ENCODE assay signal across 11 cellular contexts in the genomic region with DNA sequence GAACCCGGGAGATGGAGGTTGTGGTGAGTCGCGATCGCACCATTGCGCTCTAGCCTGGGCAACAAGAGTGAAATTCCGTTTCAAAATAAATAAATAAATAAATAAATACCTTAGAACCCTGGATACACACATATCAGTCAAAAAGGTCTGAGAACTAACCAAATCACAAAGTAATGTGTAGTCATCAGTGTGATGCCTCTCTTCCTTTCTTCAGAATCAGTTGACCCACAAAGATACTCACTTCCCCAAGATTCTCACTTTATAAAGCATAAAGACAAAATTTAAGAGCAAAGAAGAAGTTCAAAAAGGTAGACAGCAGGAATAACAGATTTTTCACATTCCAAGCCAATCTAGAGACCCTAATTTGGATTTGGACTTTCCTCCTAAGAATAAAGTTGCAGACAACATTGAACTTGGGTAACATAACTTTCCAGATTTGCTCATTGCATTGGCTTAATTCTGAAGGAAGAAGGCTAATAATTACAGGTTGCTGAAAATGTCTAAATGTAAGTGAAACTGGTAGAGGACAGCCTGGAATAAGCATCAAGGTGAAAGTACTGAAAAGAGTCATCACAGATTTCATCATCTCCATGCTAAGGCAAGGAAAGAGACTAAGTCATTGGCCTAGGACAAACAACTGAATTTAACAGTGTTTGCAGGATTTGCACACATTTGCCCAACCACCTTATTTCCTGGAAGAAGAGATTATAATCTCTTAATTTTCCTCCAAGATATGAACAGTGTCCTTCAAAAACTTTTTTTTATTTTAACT. TPM values are rescaled to one million over a fixed set of nuclear protein-coding genes. Genes with fewer than 3 reads are reported as not detected.
DNase-seq lines count a peak whose midpoint lies in the region; ATAC-seq, FAIRE-seq and TF ChIP-seq lines count a peak whose summit lies in the region.
"Had no signal": no experiment of that assay in that cellular context is flagged by ENCODE, and none has a peak within 500 bp of the region (broad histone marks: within the 10 kb centered on the region; RNA-seq: fewer than 3 reads in every experiment).

No MANE protein-coding gene starts in this region.

- no peak for DNase-seq in activated CD4-positive, alpha-beta T cell treated with anti-CD3 and anti-CD28 coated beads, Interleukin-2, amount 10 ng/mL, durations not matched to agents 7 days and 5 days
- no peak for DNase-seq in activated CD4-positive, alpha-beta T cell treated with anti-CD3 and anti-CD28 coated beads, Interleukin-2, amount 50 U/mL, for 4 hours
- DNase-seq in Karpas-422 (no peak), K562 (ENCODE audit: extremely low read depth in 1 of 4, low spot score in 3 of 4) (no peak), NCI-H2029 treated with DMSO at 0.1 percent for 48 hours (lab: John Stamatoyannopoulos, UW) (no peak)
- no peak for DNase-seq in stimulated activated naive CD8-positive, alpha-beta T cell treated with anti-CD3 and anti-CD28 coated beads, Interleukin-15, Interleukin-2, amounts not matched to agents 100 U/mL and 50 U/mL, for 24 hours
- no peak for DNase-seq in stimulated activated CD4-positive, alpha-beta T cell treated with anti-CD3 and anti-CD28 coated beads, Interleukin-4, amount 100 ng/mL, for 1 hour
- DNase-seq: esophagus squamous epithelium, NCI-H524 had no signal

- H3K27me3 Mint-ChIP-seq in activated CD4-positive, alpha-beta T cell treated with anti-CD3 and anti-CD28 coated beads, Interleukin-2, amount 10 ng/mL, durations not matched to agents 7 days and 5 days, result no peaks in the 10 kb centered on the region

- no TSS peak for BruUV-seq in K562 (replicated peaks; lab: Mats Ljungman, UMichigan)

- H3K36me3 ChIP-seq in Karpas-422 (ENCODE audit: insufficient read depth, low read length), result no peaks in the 10 kb centered on the region
- peaks cover 4% of the 10 kb centered on the region; the same call in 1 of the 3 replicates for H3K36me3 ChIP-seq in K562 (ENCODE audit: control insufficient read depth, insufficient read depth, low read length)

- H3K27me3 ChIP-seq in Karpas-422 (ENCODE audit: low read length) (no peaks in the 10 kb centered on the region), K562 (ENCODE audit: control insufficient read depth in 2 of 2, insufficient read depth in 2 of 2, low read length in 2 of 2) (no peaks in the 10 kb centered on the region)
- H3K27me3 ChIP-seq: esophagus squamous epithelium had no signal

- peaks cover 69% of the 10 kb centered on the region for H3K4me1 Mint-ChIP-seq in activated CD4-positive, alpha-beta T cell treated with anti-CD3 and anti-CD28 coated beads, Interleukin-2, amount 10 ng/mL, durations not matched to agents 7 days and 5 days

- H4K20me1 ChIP-seq in Karpas-422 (ENCODE audit: insufficient read depth, low read depth, low read length), result no peaks in the 10 kb centered on the region
- no peaks in the 10 kb centered on the region; the same call in 1 of the 2 replicates for H4K20me1 ChIP-seq in K562 (replicated peaks; ENCODE audit: control insufficient read depth, insufficient read depth, low read length)

- TF ChIP-seq RAD21 in K562 (CRISPR knock-in tag; conservative IDR thresholded peaks at IDR 0.05 in 1 of 2, IDR thresholded peaks at IDR 0.05 in 1 of 2), result no peak

- H3K9me3 ChIP-seq in Karpas-422 (ENCODE audit: low read length) (no peaks in the 10 kb centered on the region), K562 (replicated peaks; ENCODE audit: control insufficient read depth, insufficient read depth, low read depth, low read length) (no peaks in the 10 kb centered on the region)
- H3K9me3 ChIP-seq: A549, esophagus squamous epithelium had no signal

- peak; percentile 23 for FAIRE-seq in K562 (lab: Jason Lieb, UNC)
- FAIRE-seq: A549 had no signal

- TF ChIP-seq EP300 in K562 (IDR thresholded peaks at IDR 0.05; ENCODE audit: low read length), result no peak

- H3K4me2 ChIP-seq in Karpas-422 (ENCODE audit: low read depth, low read length, poor library complexity, severe bottlenecking), result no peak overlapping the region
- no peak overlapping the region for H3K4me2 ChIP-seq in K562 (ENCODE audit: insufficient read depth, low read length)
- H3K4me2 ChIP-seq: A549 had no signal

- ATAC-seq in K562 (no peak), SK-N-SH treated with all-trans-retinoic acid at 6 μM for 48 hours (no peak)
- ATAC-seq in stimulated activated naive CD8-positive, alpha-beta T cell treated with anti-CD3 and anti-CD28 coated beads, Interleukin-15, Interleukin-2, amounts not matched to agents 100 U/mL and 50 U/mL, for 24 hours, result peak; percentile 65
- ATAC-seq: A549 had no signal

- H3K79me2 ChIP-seq in Karpas-422 (ENCODE audit: low read length) (peaks cover 88% of the 10 kb centered on the region), K562 (ENCODE audit: control insufficient read depth, insufficient read depth, low read length) (peaks cover 61% of the 10 kb centered on the region)

- H3K9ac ChIP-seq in Karpas-422 (ENCODE audit: low read length), result no peak overlapping the region
- no peak overlapping the region for H3K9ac ChIP-seq in K562 (ENCODE audit: insufficient read depth in 1 of 2, low read depth in 2 of 2, low read length in 2 of 2)

- peak overlapping the region; percentile 55 for H3K27ac Mint-ChIP-seq in activated CD4-positive, alpha-beta T cell treated with anti-CD3 and anti-CD28 coated beads, Interleukin-2, amount 10 ng/mL, durations not matched to agents 7 days and 5 days

- CTCF ChIA-PET in activated CD4-positive, alpha-beta T cell treated with anti-CD3 and anti-CD28 coated beads, Interleukin-2, amount 10 ng/mL, durations not matched to agents 7 days and 5 days (lab: Charles Lee), result interaction anchor here (0.9 to 1.3 kb wide), 2 partner anchors 23 to 118 kb away, joined by 3 to 6 read pairs; no protein-coding TSS in a partner anchor
- CTCF ChIA-PET in K562 (lab: Yijun Ruan, JAX; ENCODE audit: low intra/inter-chr PET ratio), result no interaction called here

- WGBS in K562 (ENCODE audit: insufficient coverage, low coverage, missing lambda C conversion rate), result 95% methylated on average over 6 of the region's 6 CpGs

- H3K4me1 ChIP-seq in Karpas-422 (ENCODE audit: low read length), result peaks cover 21% of the 10 kb centered on the region
- H3K4me1 ChIP-seq in K562 (replicated peaks in 1 of 2; ENCODE audit: control insufficient read depth in 2 of 2, insufficient read depth in 2 of 2, low read length in 2 of 2), result peaks cover 0 to 4% of the 10 kb centered on the region in 2 experiments; a peak in 2 of 5 replicates

- TF ChIP-seq POLR2A in K562 (conservative IDR thresholded peaks at IDR 0.05), result no peak

- peak overlapping the region; percentile 12; the same call in 1 of the 2 replicates for H3K27ac ChIP-seq in Karpas-422 (ENCODE audit: low read length)
- no peak overlapping the region for H3K27ac ChIP-seq in K562 (ENCODE audit: extremely low read depth, low read depth, low read length)
- H3K27ac ChIP-seq: A549, esophagus squamous epithelium had no signal

- intact Hi-C loops in K562 (cut with micrococcal nuclease), result no loop called here

- H3K9me2 ChIP-seq in Karpas-422 (replicated peaks; ENCODE audit: insufficient read depth, low read length), result no peaks in the 10 kb centered on the region

- no peak overlapping the region for H3K4me3 ChIP-seq in Karpas-422 (ENCODE audit: low read length)
- no peak overlapping the region for H3K4me3 ChIP-seq in K562
- H3K4me3 ChIP-seq: A549, esophagus squamous epithelium had no signal

- in situ Hi-C loops in K562 (cut with MboI), result no loop called here

- H3K4me3 Mint-ChIP-seq in activated CD4-positive, alpha-beta T cell treated with anti-CD3 and anti-CD28 coated beads, Interleukin-2, amount 10 ng/mL, durations not matched to agents 7 days and 5 days, result no peak overlapping the region

- H3K9me1 ChIP-seq in K562 (ENCODE audit: control insufficient read depth, insufficient read depth, low read length), result no peaks in the 10 kb centered on the region

- POLR2A ChIA-PET in activated CD4-positive, alpha-beta T cell treated with anti-CD3 and anti-CD28 coated beads, Interleukin-2, amount 10 ng/mL, durations not matched to agents 7 days and 5 days (lab: Charles Lee), result no interaction called here
- POLR2A ChIA-PET in K562 (lab: Yijun Ruan, JAX), result interaction anchor here (1.0 kb wide), 1 partner anchor 9 kb away, joined by 3 read pairs; no protein-coding TSS in a partner anchor

- H3K36me3 Mint-ChIP-seq in activated CD4-positive, alpha-beta T cell treated with anti-CD3 and anti-CD28 coated beads, Interleukin-2, amount 10 ng/mL, durations not matched to agents 7 days and 5 days (ENCODE audit: low read depth), result peaks cover 7% of the 10 kb centered on the region

- no peak for TF ChIP-seq CTCF in K562 (IDR thresholded peaks at IDR 0.05 in 2 of 3, conservative IDR thresholded peaks at IDR 0.05 in 1 of 3; ENCODE audit: insufficient read depth in 2 of 3, low read depth in 1 of 3, low read length in 3 of 3)

- H3K9me3 Mint-ChIP-seq in activated CD4-positive, alpha-beta T cell treated with anti-CD3 and anti-CD28 coated beads, Interleukin-2, amount 10 ng/mL, durations not matched to agents 7 days and 5 days, result no peaks in the 10 kb centered on the region

- H2AFZ ChIP-seq in Karpas-422 (ENCODE audit: low read length) (no peak overlapping the region), K562 (ENCODE audit: low read depth, low read length) (no peak overlapping the region)

RNA-seq across cellular contexts. Expression of a gene that starts 17.4 kb away (rescaled TPM):
- 100 to 1,000 TPM; 175 to 213 TPM for total RNA-seq in activated CD4-positive, alpha-beta T cell treated with anti-CD3 and anti-CD28 coated beads, Interleukin-2, amount 10 ng/mL, durations not matched to agents 7 days and 5 days
- total RNA-seq in Karpas-422 (2014; rRNA removed; shearing (Covaris generic); ENCODE audit: low replicate concordance), result 104 and 349 TPM in 2 replicates
- total RNA-seq in K562 (2011; cell fraction: chromatin; rRNA removed; ENCODE audit: low replicate concordance), result 104 and 130 TPM in 2 replicates
- 186 and 192 TPM in 2 replicates for total RNA-seq in K562 (2011; cell fraction: nucleolus; rRNA removed)
- total RNA-seq in K562 (2011; cell fraction: nucleoplasm; rRNA removed), result 198 and 249 TPM in 2 replicates
- total RNA-seq in K562 (2014; rRNA removed) (46.9 and 62.2 TPM in 2 replicates), K562 (2014; rRNA removed; fragmentation: Illumina TruSeq; extraction: Trizol) (87.9 and 95.0 TPM in 2 replicates), K562 (2015; rRNA removed; fragmentation: Illumina TruSeq; extraction: Trizol) (101 and 105 TPM in 2 replicates), K562 (2021) (124 and 126 TPM in 2 replicates)
- polyA plus RNA-seq in K562 (2011; rRNA removed) (169 and 170 TPM in 2 replicates), K562 (2014; fragmentation: Illumina TruSeq; extraction: Trizol) (154 and 185 TPM in 2 replicates), K562 (2014; fragmentation: Nextera tagmentation; extraction: Ambion mirVana) (100 to 1,000 TPM; 206 to 233 TPM), K562 (2014; rRNA removed) (84.7 and 134 TPM in 2 replicates)
- 135 and 158 TPM in 2 replicates for polyA plus RNA-seq in K562 (2011; cell fraction: cytosol; rRNA removed)
- 48.7 and 51.6 TPM in 2 replicates for polyA plus RNA-seq in K562 (2011; cell fraction: nucleus; rRNA removed)
- polyA plus RNA-seq in K562 (2012), result 81.0 and 147 TPM in 2 replicates
- polyA minus RNA-seq in K562 (2011; rRNA and poly(A)+ RNA removed), result 234 and 258 TPM in 2 replicates
- 112 and 142 TPM in 2 replicates for polyA minus RNA-seq in K562 (2011; cell fraction: cytosol; rRNA and poly(A)+ RNA removed)
- 30.7 and 39.5 TPM in 2 replicates for polyA minus RNA-seq in K562 (2011; cell fraction: nucleus; rRNA and poly(A)+ RNA removed)

RNA-seq across cellular contexts. Expression of a gene that starts 32.2 kb away (rescaled TPM):
- 10 to 100 TPM; 74.9 to 81.6 TPM for total RNA-seq in activated CD4-positive, alpha-beta T cell treated with anti-CD3 and anti-CD28 coated beads, Interleukin-2, amount 10 ng/mL, durations not matched to agents 7 days and 5 days
- total RNA-seq in Karpas-422 (2014; rRNA removed; shearing (Covaris generic); ENCODE audit: low replicate concordance), result 103 and 179 TPM in 2 replicates
- 35.9 and 58.1 TPM in 2 replicates for total RNA-seq in K562 (2011; cell fraction: chromatin; rRNA removed; ENCODE audit: low replicate concordance)
- 28.6 and 29.0 TPM in 2 replicates for total RNA-seq in K562 (2011; cell fraction: nucleolus; rRNA removed)
- total RNA-seq in K562 (2011; cell fraction: nucleoplasm; rRNA removed), result 30.7 and 32.6 TPM in 2 replicates
- total RNA-seq in K562 (2014; rRNA removed), result 25.3 and 29.3 TPM in 2 replicates
- 11.8 and 14.3 TPM in 2 replicates for total RNA-seq in K562 (2014; rRNA removed; fragmentation: Illumina TruSeq; extraction: Trizol)
- 10.0 and 10.8 TPM in 2 replicates for total RNA-seq in K562 (2015; rRNA removed; fragmentation: Illumina TruSeq; extraction: Trizol)
- total RNA-seq in K562 (2021), result 24.0 and 34.4 TPM in 2 replicates
- 32.8 and 39.6 TPM in 2 replicates for polyA plus RNA-seq in K562 (2011; rRNA removed)
- 15.8 and 25.2 TPM in 2 replicates for polyA plus RNA-seq in K562 (2011; cell fraction: cytosol; rRNA removed)
- 51.4 and 57.6 TPM in 2 replicates for polyA plus RNA-seq in K562 (2011; cell fraction: nucleus; rRNA removed)
- 25.0 and 31.8 TPM in 2 replicates for polyA plus RNA-seq in K562 (2012)
- 16.3 and 19.8 TPM in 2 replicates for polyA plus RNA-seq in K562 (2014; fragmentation: Illumina TruSeq; extraction: Trizol)
- polyA plus RNA-seq in K562 (2014; fragmentation: Nextera tagmentation; extraction: Ambion mirVana), result 1 to 10 TPM; 2.8 to 5.5 TPM
- polyA plus RNA-seq in K562 (2014; rRNA removed), result 19.9 and 29.1 TPM in 2 replicates
- polyA minus RNA-seq in K562 (2011; rRNA and poly(A)+ RNA removed), result 32.3 and 32.9 TPM in 2 replicates
- polyA minus RNA-seq in K562 (2011; cell fraction: cytosol; rRNA and poly(A)+ RNA removed), result 11.6 and 13.7 TPM in 2 replicates
- polyA minus RNA-seq in K562 (2011; cell fraction: nucleus; rRNA and poly(A)+ RNA removed), result 29.9 and 36.3 TPM in 2 replicates
